Comparison of ENCODE assay signal across 19 cellular contexts in the genomic region with DNA sequence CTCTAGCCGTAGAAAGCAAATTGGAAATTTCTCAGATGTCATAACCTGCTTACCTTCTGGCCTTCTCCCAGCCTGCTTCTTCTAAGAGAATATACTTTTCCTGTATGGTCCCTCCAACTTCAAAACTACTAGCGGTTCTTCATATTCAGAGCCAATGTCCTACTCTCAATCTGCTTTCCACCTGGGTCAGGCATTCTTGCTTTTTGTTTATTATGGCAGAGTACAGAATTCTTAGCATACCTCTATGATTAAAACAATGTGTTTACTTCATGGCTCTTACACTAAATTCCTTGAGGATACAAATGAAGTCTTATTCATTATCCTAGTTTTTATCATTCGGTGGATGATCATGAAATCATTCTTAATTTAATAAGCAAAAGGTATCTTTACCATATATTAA.
"Had no signal": no experiment of that assay in that cellular context is flagged by ENCODE, and none has a peak within 500 bp of the region (broad histone marks: within the 10 kb centered on the region; RNA-seq: fewer than 3 reads in every experiment).

No MANE protein-coding gene starts in this region.

- H3K36me3 ChIP-seq: lower lobe of right lung, WERI-Rb-1 had no signal

- H3K4me3 Mint-ChIP-seq: activated CD8-positive, alpha-beta T cell treated with anti-CD3 and anti-CD28 coated beads for 36 hours; activated naive CD8-positive, alpha-beta T cell treated with anti-CD3 and anti-CD28 coated beads for 36 hours; activated T-cell treated with anti-CD3 and anti-CD28 coated beads, Interleukin-2, amount 50 U/mL, for 72 hours; naive B cell had no signal

- H3K27ac Mint-ChIP-seq: activated CD8-positive, alpha-beta T cell treated with anti-CD3 and anti-CD28 coated beads for 36 hours; activated naive CD8-positive, alpha-beta T cell treated with anti-CD3 and anti-CD28 coated beads for 36 hours; activated T-cell treated with anti-CD3 and anti-CD28 coated beads, Interleukin-2, amount 50 U/mL, for 72 hours; naive B cell; progenitor cell of endocrine pancreas had no signal

- DNase-seq: activated CD4-positive, alpha-beta T cell treated with anti-CD3 and anti-CD28 coated beads for 4 hours; activated CD8-positive, alpha-beta memory T cell treated with anti-CD3 and anti-CD28 coated beads, Interleukin-2, amount 50 U/mL, for 4 hours; activated CD8-positive, alpha-beta T cell treated with anti-CD3 and anti-CD28 coated beads for 36 hours; activated gamma-delta T cell treated with Interleukin-2 at 50 U/mL for 16 hours; activated naive CD8-positive, alpha-beta T cell treated with anti-CD3 and anti-CD28 coated beads for 36 hours; activated T-cell treated with anti-CD3 and anti-CD28 coated beads, Interleukin-2, amount 50 U/mL, for 72 hours; anterior cingulate cortex; effector CD8-positive, alpha-beta T cell; glutamatergic neuron; left cardiac atrium; lower lobe of right lung; naive B cell; stimulated activated CD4-positive, alpha-beta T cell treated with anti-CD3 and anti-CD28 coated beads, Interleukin-12 subunit alpha, Interleukin-12 subunit beta, amount 100 ng/mL, for 4 hours; stimulated activated naive CD4-positive, alpha-beta T cell; T-helper 9 cell; trophoblast cell; WERI-Rb-1 had no signal

- H3K9me3 Mint-ChIP-seq: activated CD8-positive, alpha-beta T cell treated with anti-CD3 and anti-CD28 coated beads for 36 hours; activated naive CD8-positive, alpha-beta T cell treated with anti-CD3 and anti-CD28 coated beads for 36 hours; activated T-cell treated with anti-CD3 and anti-CD28 coated beads, Interleukin-2, amount 50 U/mL, for 72 hours had no signal

- H3K27ac ChIP-seq: coronary artery, lower lobe of right lung, WERI-Rb-1 had no signal

- H3K27me3 Mint-ChIP-seq: activated CD8-positive, alpha-beta T cell treated with anti-CD3 and anti-CD28 coated beads for 36 hours; activated naive CD8-positive, alpha-beta T cell treated with anti-CD3 and anti-CD28 coated beads for 36 hours; naive B cell; progenitor cell of endocrine pancreas had no signal

- H3K9me3 ChIP-seq: lower lobe of right lung had no signal

- H3K4me1 Mint-ChIP-seq: activated naive CD8-positive, alpha-beta T cell treated with anti-CD3 and anti-CD28 coated beads for 36 hours; naive B cell had no signal

- H3K4me3 ChIP-seq: coronary artery, lower lobe of right lung had no signal

- H3K36me3 Mint-ChIP-seq: activated naive CD8-positive, alpha-beta T cell treated with anti-CD3 and anti-CD28 coated beads for 36 hours; naive B cell had no signal

- H3K4me1 ChIP-seq: lower lobe of right lung had no signal
